ENCODE assay signal across 1 cellular context in the genomic region with DNA sequence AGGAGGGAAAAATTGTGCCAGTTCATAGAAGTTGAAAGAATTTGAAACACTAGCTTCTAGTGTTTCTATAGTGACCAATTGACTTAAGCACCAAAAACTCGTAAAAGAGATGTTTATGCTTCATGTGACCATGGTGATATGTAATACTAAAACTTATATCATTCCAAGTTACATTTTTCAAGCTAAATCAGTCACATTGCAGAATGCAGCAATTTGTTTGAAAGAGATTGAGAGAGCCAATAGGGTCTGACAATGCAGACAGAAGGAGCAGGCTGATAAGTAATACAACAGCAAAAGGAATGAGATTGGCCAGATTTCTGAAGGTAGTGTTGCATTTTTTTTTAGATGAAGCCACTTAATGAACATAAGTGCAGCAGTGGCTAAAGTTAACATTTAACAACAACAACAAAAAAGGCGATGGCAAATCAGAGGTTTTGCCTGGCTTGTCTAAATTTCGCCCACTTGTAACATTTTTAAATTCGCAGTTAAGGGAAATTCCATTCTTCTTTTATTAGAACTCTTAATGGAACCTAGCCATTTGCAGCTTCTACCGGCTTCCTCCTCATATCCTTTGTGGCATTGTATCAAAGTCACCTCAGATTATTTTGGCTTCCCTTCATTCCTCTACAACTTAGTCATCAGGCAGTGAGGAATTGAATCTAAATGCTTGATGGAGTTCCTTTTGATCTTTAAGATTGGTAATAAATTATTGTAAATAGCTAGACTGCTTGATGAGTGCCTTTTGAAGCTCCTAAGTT.
TF ChIP-seq lines count a peak whose summit lies in the region.

No MANE protein-coding gene starts in this region.

TF ChIP-seq in GM23338, 12 proteins besides CTCF, POLR2A, EP300 and RAD21:
- TF ChIP-seq ZNF462 (CRISPR knock-in tag; IDR thresholded peaks at IDR 0.05): no peak
- no peak for TF ChIP-seq STAT1 (IDR thresholded peaks at IDR 0.05; ENCODE audit: unreplicated experiment)
- TF ChIP-seq CREB1 (CRISPR knock-in tag; IDR thresholded peaks at IDR 0.05; ENCODE audit: low read depth): no peak
- no peak for TF ChIP-seq EZH2 (IDR thresholded peaks at IDR 0.05; ENCODE audit: low read depth, unreplicated experiment)
- TF ChIP-seq NANOG (IDR thresholded peaks at IDR 0.05; ENCODE audit: borderline replicate concordance): no peak
- TF ChIP-seq, protein P1, sequence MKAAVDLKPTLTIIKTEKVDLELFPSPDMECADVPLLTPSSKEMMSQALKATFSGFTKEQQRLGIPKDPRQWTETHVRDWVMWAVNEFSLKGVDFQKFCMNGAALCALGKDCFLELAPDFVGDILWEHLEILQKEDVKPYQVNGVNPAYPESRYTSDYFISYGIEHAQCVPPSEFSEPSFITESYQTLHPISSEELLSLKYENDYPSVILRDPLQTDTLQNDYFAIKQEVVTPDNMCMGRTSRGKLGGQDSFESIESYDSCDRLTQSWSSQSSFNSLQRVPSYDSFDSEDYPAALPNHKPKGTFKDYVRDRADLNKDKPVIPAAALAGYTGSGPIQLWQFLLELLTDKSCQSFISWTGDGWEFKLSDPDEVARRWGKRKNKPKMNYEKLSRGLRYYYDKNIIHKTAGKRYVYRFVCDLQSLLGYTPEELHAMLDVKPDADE (IDR thresholded peaks at IDR 0.05): no peak
- no peak for TF ChIP-seq ZNF114 (CRISPR knock-in tag; IDR thresholded peaks at IDR 0.05)
- TF ChIP-seq POLR2AphosphoS5 (IDR thresholded peaks at IDR 0.05; ENCODE audit: low read depth): no peak
- TF ChIP-seq ZNF331 (CRISPR knock-in tag; IDR thresholded peaks at IDR 0.05; ENCODE audit: low read depth): no peak
- no peak for TF ChIP-seq JUNB (IDR thresholded peaks at IDR 0.05; ENCODE audit: unreplicated experiment)
- TF ChIP-seq EZH2phosphoT487 (IDR thresholded peaks at IDR 0.05; ENCODE audit: unreplicated experiment): no peak
- TF ChIP-seq REST (IDR thresholded peaks at IDR 0.05; ENCODE audit: unreplicated experiment): no peak
